ENCODE assay signal across 9 cellular contexts in genomic region chr6:3294921-3295871, GRCh38. TPM values are rescaled to one million over a fixed set of nuclear protein-coding genes. Genes with fewer than 3 reads are reported as not detected.
A peak's percentile ranks its signal among the peaks of the same experiment; 100 is the strongest.
DNase-seq lines count a peak whose midpoint lies in the region; ATAC-seq, FAIRE-seq and TF ChIP-seq lines count a peak whose summit lies in the region.
"Had no signal": no experiment of that assay in that cellular context is flagged by ENCODE, and none has a peak within 500 bp of the region (broad histone marks: within the 10 kb centered on the region; RNA-seq: fewer than 3 reads in every experiment).

No MANE protein-coding gene starts in this region.

- H3K27me3 Mint-ChIP-seq in endodermal cell (ENCODE audit: insufficient read depth), result no peaks in the 10 kb centered on the region
- H3K27me3 Mint-ChIP-seq in activated CD8-positive, alpha-beta T cell treated with anti-CD3 and anti-CD28 coated beads for 36 hours, result no peaks in the 10 kb centered on the region

- H3K4me1 ChIP-seq in endodermal cell (ENCODE audit: control insufficient read depth, insufficient read depth, low read length), result no peaks in the 10 kb centered on the region
- peaks cover 0 to 4% (median 4%) of the 10 kb centered on the region in 3 donors for H3K4me1 ChIP-seq in pancreas

- POLR2A ChIA-PET in activated CD8-positive, alpha-beta T cell treated with anti-CD3 and anti-CD28 coated beads for 36 hours (lab: Charles Lee), result no interaction called here

- WGBS in endodermal cell (ENCODE audit: insufficient coverage in 1 of 2, insufficient read length in 1 of 2), 2 experiments, result 78 to 89% methylated on average over 18 to 29 of the region's 29 CpGs
- 70 to 74% methylated on average over 29 of the region's 29 CpGs for WGBS in pancreas, 2 donors

- H3K27ac ChIP-seq in endodermal cell (ENCODE audit: low read depth, low read length) (peak overlapping the region; percentile 97), pancreas (no peak overlapping the region)

- H3K4me3 ChIP-seq in GM12864 (ENCODE audit: low read depth, low read length) (no peak overlapping the region), endodermal cell (ENCODE audit: low read length) (no peak overlapping the region), pancreas (no peak overlapping the region)

- CTCF ChIA-PET in activated CD8-positive, alpha-beta T cell treated with anti-CD3 and anti-CD28 coated beads for 36 hours (lab: Charles Lee), result no interaction called here

- TF ChIP-seq CTCF in GM12864 (IDR thresholded peaks at IDR 0.05; ENCODE audit: low read depth, low read length, missing control alignments) (peak; percentile 13), endodermal cell (conservative IDR thresholded peaks at IDR 0.05) (peak; percentile 72), pancreas (IDR thresholded peaks at IDR 0.05) (no peak)
- TF ChIP-seq CTCF in activated CD8-positive, alpha-beta T cell treated with anti-CD3 and anti-CD28 coated beads for 36 hours (IDR thresholded peaks at IDR 0.05), result no peak

- H3K9ac ChIP-seq in endodermal cell (ENCODE audit: extremely low read depth, low read length, poor library complexity, severe bottlenecking), result no peak overlapping the region

- FAIRE-seq in pancreas (lab: Jason Lieb, UNC), result no peak
- FAIRE-seq: endothelial cell of umbilical vein had no signal

- H3K27ac Mint-ChIP-seq in endodermal cell, result peak overlapping the region; percentile 45
- H3K27ac Mint-ChIP-seq in activated CD8-positive, alpha-beta T cell treated with anti-CD3 and anti-CD28 coated beads for 36 hours, result no peak overlapping the region

- ATAC-seq in pancreas, result peak; percentile 37 to 84 (median 62)
- ATAC-seq in activated CD8-positive, alpha-beta T cell treated with anti-CD3 and anti-CD28 coated beads for 36 hours, result no peak

- H3K36me3 Mint-ChIP-seq in endodermal cell (ENCODE audit: low read depth), result no peaks in the 10 kb centered on the region
- H3K36me3 Mint-ChIP-seq in activated CD8-positive, alpha-beta T cell treated with anti-CD3 and anti-CD28 coated beads for 36 hours (ENCODE audit: low read depth), result no peaks in the 10 kb centered on the region

- H3K36me3 ChIP-seq in endodermal cell (ENCODE audit: control insufficient read depth, insufficient read depth, low read length) (no peaks in the 10 kb centered on the region), pancreas (no peaks in the 10 kb centered on the region)

- no peaks in the 10 kb centered on the region for H3K9me3 Mint-ChIP-seq in endodermal cell
- H3K9me3 Mint-ChIP-seq in activated CD8-positive, alpha-beta T cell treated with anti-CD3 and anti-CD28 coated beads for 36 hours, result no peaks in the 10 kb centered on the region

- intact Hi-C loops in pancreas (cut with DNase I), result no loop called here
- intact Hi-C loops in activated CD8-positive, alpha-beta T cell treated with anti-CD3 and anti-CD28 coated beads for 36 hours (cut with micrococcal nuclease), result no loop called here

- H3K9me3 ChIP-seq in endodermal cell (ENCODE audit: control insufficient read depth, low read length), result no peaks in the 10 kb centered on the region
- H3K9me3 ChIP-seq in pancreas, result no peaks in the 10 kb centered on the region

- no peak overlapping the region for H3K4me3 Mint-ChIP-seq in endodermal cell
- H3K4me3 Mint-ChIP-seq in activated CD8-positive, alpha-beta T cell treated with anti-CD3 and anti-CD28 coated beads for 36 hours, result no peak overlapping the region

- H3K27me3 ChIP-seq in endodermal cell (ENCODE audit: control insufficient read depth, insufficient read depth, low read length, poor library complexity, severe bottlenecking), result no peaks in the 10 kb centered on the region
- no peaks in the 10 kb centered on the region for H3K27me3 ChIP-seq in pancreas

- peaks cover 10% of the 10 kb centered on the region for H3K4me1 Mint-ChIP-seq in endodermal cell
- H3K4me1 Mint-ChIP-seq in activated CD8-positive, alpha-beta T cell treated with anti-CD3 and anti-CD28 coated beads for 36 hours (ENCODE audit: low read depth), result no peaks in the 10 kb centered on the region

- DNase-seq in GM12864 (ENCODE audit: low read depth) (no peak), NCI-H526 (lab: John Stamatoyannopoulos, UW) (peak; percentile 63 to 85), endodermal cell (peak; percentile 80), pancreas (peak in 3 of 6 donors; percentile 39 to 53 (median 47)), OCI-M2 (lab: John Stamatoyannopoulos, UW; ENCODE audit: unreplicated experiment) (no peak)
- no peak for DNase-seq in stimulated activated CD8-positive, alpha-beta memory T cell treated with anti-CD3 and anti-CD28 coated beads, Interleukin-4, amount 100 ng/mL, for 48 hours
- no peak for DNase-seq in activated CD8-positive, alpha-beta T cell treated with anti-CD3 and anti-CD28 coated beads for 36 hours
- no peak for DNase-seq in activated CD4-positive, CD25-positive, alpha-beta regulatory T cell (lab: John Stamatoyannopoulos, UW)

RNA-seq across cellular contexts. Expression of gene PSMG4, which starts 36.4 kb away (rescaled TPM):
- 10 to 100 TPM; 16.0 to 21.5 TPM for total RNA-seq in endodermal cell
- polyA plus RNA-seq in endodermal cell (2013, experiment 1 of 2), result 18.5 TPM
- 18.2 TPM for polyA plus RNA-seq in endodermal cell (2013, experiment 2 of 2)
- 10 to 100 TPM; 10.6 to 18.0 (median 15.5) TPM for total RNA-seq in pancreas
- 10 to 100 TPM; 23.7 to 40.5 TPM for polyA plus RNA-seq in pancreas
- total RNA-seq in activated CD8-positive, alpha-beta T cell treated with anti-CD3 and anti-CD28 coated beads for 36 hours, result 10 to 100 TPM; 50.2 to 53.9 TPM

Comparison
In these comparisons a context has a peak if more than half of its experiments do, and no peak if none do; other contexts are left out.
1. DNase-seq: peak in NCI-H526 (2 of 2) and endodermal cell (single experiment); none in GM12864 (single experiment), stimulated activated CD8-positive, alpha-beta memory T cell treated with anti-CD3 and anti-CD28 coated beads, Interleukin-4, amount 100 ng/mL, for 48 hours (single experiment), activated CD8-positive, alpha-beta T cell treated with anti-CD3 and anti-CD28 coated beads for 36 hours (single experiment), OCI-M2 (single experiment) and activated CD4-positive, CD25-positive, alpha-beta regulatory T cell (0 of 4).
2. CTCF ChIP-seq: peak in GM12864 (single experiment) and endodermal cell (single experiment); none in pancreas (0 of 4) and activated CD8-positive, alpha-beta T cell treated with anti-CD3 and anti-CD28 coated beads for 36 hours (single experiment).